8 cellular contexts compared by ENCODE assay signal in the genomic region with DNA sequence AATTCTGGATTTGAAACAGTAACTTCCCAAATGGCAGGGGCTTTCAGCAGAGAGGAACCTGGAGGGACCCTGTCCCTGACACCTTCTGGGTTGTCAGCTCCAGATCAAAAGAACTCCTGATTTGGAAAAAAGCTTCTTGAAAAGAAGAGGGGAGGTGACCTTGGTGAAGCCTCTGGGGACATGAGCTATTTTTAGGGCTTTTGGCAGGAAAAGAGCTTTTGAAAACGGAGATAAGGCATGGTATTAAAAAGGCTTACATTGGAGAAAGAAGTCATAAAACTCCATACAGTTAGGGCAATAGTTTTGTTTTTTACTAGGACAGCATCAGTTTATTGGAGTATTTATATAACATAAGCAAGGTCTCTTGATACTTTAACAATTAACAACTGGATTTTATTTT.
A peak's percentile ranks its signal among the peaks of the same experiment; 100 is the strongest.
DNase-seq lines count a peak whose midpoint lies in the region; ATAC-seq and TF ChIP-seq lines count a peak whose summit lies in the region.
"Not testable (repeated sequence)": the region's sequence is repeated elsewhere in the genome, so short reads cannot be mapped to it uniquely, and the experiment has no call there.

No MANE protein-coding gene starts in this region.

- H3K4me3 ChIP-seq in ACC112 (ENCODE audit: low read depth, low read length) (peak overlapping the region; percentile 61), GM23338 (peak overlapping the region; percentile 48), adrenal gland (peak overlapping the region in 1 of 4 donors; percentile 65), esophagus muscularis mucosa (peak overlapping the region; percentile 50 to 58 (median 56)), testis (peak overlapping the region; percentile 38 to 39)

- peak overlapping the region; percentile 61 for H3K4me3 Mint-ChIP-seq in GM23338
- H3K4me3 Mint-ChIP-seq in T-helper 17 cell, result peak overlapping the region; percentile 74
- H3K4me3 Mint-ChIP-seq in natural killer cell, result peak overlapping the region; percentile 70

- TF ChIP-seq CTCF in GM23338 (conservative IDR thresholded peaks at IDR 0.05; ENCODE audit: low read depth in 2 of 2); adrenal gland (IDR thresholded peaks at IDR 0.05); esophagus muscularis mucosa (IDR thresholded peaks at IDR 0.05); natural killer cell (IDR thresholded peaks at IDR 0.05); testis (IDR thresholded peaks at IDR 0.05): not testable (repeated sequence)

- not testable (repeated sequence) for H3K9me2 ChIP-seq in GM23338 (ENCODE audit: insufficient read depth)

- H3K27ac Mint-ChIP-seq in GM23338, T-helper 17 cell, natural killer cell: not testable (repeated sequence)

- H3K36me3 ChIP-seq in ACC112 (ENCODE audit: insufficient read depth, low read length); GM23338 (ENCODE audit: insufficient read depth); adrenal gland (replicated peaks in 1 of 2); esophagus muscularis mucosa; testis (ENCODE audit: low read depth, missing control alignments): not testable (repeated sequence)

- not testable (repeated sequence) for H2AFZ ChIP-seq in ACC112 (ENCODE audit: low read length, unreplicated experiment); GM23338

- H3F3A ChIP-seq in GM23338 (replicated peaks; ENCODE audit: low read depth), result not testable (repeated sequence)

- WGBS in adrenal gland, 4 donors, result 0 to 5% (median 0%) methylated on average over 1 of the region's 1 CpG
- 0% methylated on average over 1 of the region's 1 CpG for WGBS in esophagus muscularis mucosa
- WGBS in testis, 2 donors, result 0% methylated on average over 1 of the region's 1 CpG

- H3K27me3 ChIP-seq in ACC112 (ENCODE audit: insufficient read depth, low read length); adrenal gland; esophagus muscularis mucosa; testis: not testable (repeated sequence)
- H3K27me3 ChIP-seq in GM23338 (ENCODE audit: insufficient read depth), result peaks cover 35% of the 10 kb centered on the region

- not testable (repeated sequence) for H3K79me2 ChIP-seq in ACC112 (ENCODE audit: control insufficient read depth, insufficient read depth, low read length, unreplicated experiment); GM23338 (replicated peaks; ENCODE audit: insufficient read depth)

- DNase-seq in GM23338 (ENCODE audit: low spot score); T-helper 17 cell; adrenal gland; esophagus muscularis mucosa (ENCODE audit: extremely low spot score); left ventricle myocardium superior; natural killer cell; testis: not testable (repeated sequence)

- TF ChIP-seq POLR2A in adrenal gland (IDR thresholded peaks at IDR 0.05); esophagus muscularis mucosa (IDR thresholded peaks at IDR 0.05; ENCODE audit: low read depth); testis (IDR thresholded peaks at IDR 0.05): not testable (repeated sequence)

- not testable (repeated sequence) for H3K9me3 ChIP-seq in T-helper 17 cell (ENCODE audit: control insufficient read depth, low read length, poor library complexity, severe bottlenecking); adrenal gland (replicated peaks in 1 of 3); esophagus muscularis mucosa; testis

- H3K4me2 ChIP-seq in GM23338, result peak overlapping the region; percentile 57

- H3K27me3 Mint-ChIP-seq in GM23338 (ENCODE audit: insufficient read depth, low read depth, poor library complexity) (peaks cover 18% of the 10 kb centered on the region), T-helper 17 cell (peaks cover 32% of the 10 kb centered on the region), natural killer cell (ENCODE audit: low read depth in 2 of 2) (peaks cover 17 to 27% of the 10 kb centered on the region in 2 donors)

- not testable (repeated sequence) for H3K4me1 Mint-ChIP-seq in GM23338, T-helper 17 cell, natural killer cell

- ATAC-seq in GM23338, T-helper 17 cell, natural killer cell: not testable (repeated sequence)
- peak; percentile 57 for ATAC-seq in left ventricle myocardium superior

- H4K20me1 ChIP-seq in GM23338 (replicated peaks; ENCODE audit: insufficient read depth), result not testable (repeated sequence)

- not testable (repeated sequence) for TF ChIP-seq EP300 in esophagus muscularis mucosa (IDR thresholded peaks at IDR 0.05)

- not testable (repeated sequence) for H3K4me1 ChIP-seq in ACC112 (ENCODE audit: control insufficient read depth, insufficient read depth, low read length, unreplicated experiment); GM23338 (ENCODE audit: insufficient read depth); adrenal gland (replicated peaks in 1 of 2); testis
- peaks cover 0 to 10% (median 4%) of the 10 kb centered on the region in 4 donors for H3K4me1 ChIP-seq in esophagus muscularis mucosa

- H3K9me3 Mint-ChIP-seq in GM23338, natural killer cell: not testable (repeated sequence)

- not testable (repeated sequence) for H3K36me3 Mint-ChIP-seq in GM23338 (ENCODE audit: low read depth); T-helper 17 cell (ENCODE audit: low read depth); natural killer cell

- not testable (repeated sequence) for H3K27ac ChIP-seq in ACC112 (ENCODE audit: low read depth, low read length); GM23338 (ENCODE audit: low read depth); testis
- H3K27ac ChIP-seq in adrenal gland, result peak overlapping the region in 4 of 5 donors; percentile 35 to 88 (median 82)
- H3K27ac ChIP-seq in esophagus muscularis mucosa (replicated peaks in 1 of 4), result peak overlapping the region in 3 of 4 donors; percentile 68 to 79 (median 77)

- intact Hi-C loops in adrenal gland (cut with DNase I); esophagus muscularis mucosa (cut with DNase I); left ventricle myocardium superior (cut with micrococcal nuclease); natural killer cell (cut with micrococcal nuclease); testis (cut with DNase I; ENCODE audit: low total_unique reads): not testable (repeated sequence)
